Comparison of ENCODE assay signal across 8 cellular contexts in genomic region chr18:961644-962355, GRCh38. TPM values are rescaled to one million over a fixed set of nuclear protein-coding genes. Genes with fewer than 3 reads are reported as not detected.
DNase-seq lines count a peak whose midpoint lies in the region; ATAC-seq and TF ChIP-seq lines count a peak whose summit lies in the region.

No MANE protein-coding gene starts in this region.

- H3K4me3 ChIP-seq in CD4-positive, CD25-positive, alpha-beta regulatory T cell (ENCODE audit: low read depth, low read length) = peak overlapping the region; percentile 26
- H3K4me3 ChIP-seq in HFF-Myc (replicated peaks; ENCODE audit: low read depth, low read length) (peak overlapping the region; percentile 31), SJCRH30 (peak overlapping the region; percentile 41), ascending aorta (peak overlapping the region; percentile 45 to 64), iPS-18c (ENCODE audit: insufficient read depth, low read depth, low read length) (peak overlapping the region; percentile 22; the same call in 1 of the 2 replicates)

- H3K4me1 Mint-ChIP-seq in CD4-positive, CD25-positive, alpha-beta regulatory T cell = peaks cover 0 to 5% (median 2%) of the 10 kb centered on the region in 4 donors

- no peaks in the 10 kb centered on the region for H3K36me3 Mint-ChIP-seq in CD4-positive, CD25-positive, alpha-beta regulatory T cell

- no peak overlapping the region for H3K27ac Mint-ChIP-seq in CD4-positive, CD25-positive, alpha-beta regulatory T cell

- H3K36me3 ChIP-seq in CD4-positive, CD25-positive, alpha-beta regulatory T cell (ENCODE audit: control insufficient read depth, insufficient read depth, low read length) = no peaks in the 10 kb centered on the region
- H3K36me3 ChIP-seq in SJCRH30 (no peaks in the 10 kb centered on the region), ascending aorta (no peaks in the 10 kb centered on the region)

- H3K27ac ChIP-seq in CD4-positive, CD25-positive, alpha-beta regulatory T cell (ENCODE audit: insufficient read depth, low read length, poor library complexity, severe bottlenecking) = no peak overlapping the region
- H3K27ac ChIP-seq in SJCRH30 = peak overlapping the region; percentile 5; the same call in 1 of the 2 replicates
- peak overlapping the region; percentile 37 to 62 for H3K27ac ChIP-seq in ascending aorta

- TF ChIP-seq CTCF in HFF-Myc (IDR thresholded peaks at IDR 0.05; ENCODE audit: low read depth, low read length, missing control alignments) (peak; percentile 91), ascending aorta (IDR thresholded peaks at IDR 0.05) (peak; percentile 46 to 96 (median 87))

- intact Hi-C loops in ascending aorta (cut with DNase I) = loop anchor here (2.0 to 5.0 kb wide), 2 partner anchors 59 to 97 kb away; partner anchors contain the start of gene ADCYAP1

- ATAC-seq in CD4-positive, CD25-positive, alpha-beta regulatory T cell (ENCODE audit: low read depth in 2 of 2) = no peak
- ATAC-seq in GM18520 (IDR thresholded peaks at IDR 0.05; ENCODE audit: unreplicated experiment) (no peak), GM21723 (IDR thresholded peaks at IDR 0.05; ENCODE audit: unreplicated experiment) (no peak)

- peak overlapping the region in 1 of 4 donors; percentile 13 for H3K4me3 Mint-ChIP-seq in CD4-positive, CD25-positive, alpha-beta regulatory T cell

- H3K9me3 ChIP-seq in CD4-positive, CD25-positive, alpha-beta regulatory T cell (ENCODE audit: control insufficient read depth in 2 of 2, low read length in 2 of 2) = no peaks in the 10 kb centered on the region
- H3K9me3 ChIP-seq in SJCRH30 (replicated peaks) (no peaks in the 10 kb centered on the region), ascending aorta (no peaks in the 10 kb centered on the region), iPS-18c (ENCODE audit: control insufficient read depth, insufficient read depth, low read length) (no peaks in the 10 kb centered on the region)

- peaks cover 6% of the 10 kb centered on the region for H3K27me3 Mint-ChIP-seq in CD4-positive, CD25-positive, alpha-beta regulatory T cell

- peak in 2 of 3 donors; percentile 26 to 65 for DNase-seq in CD4-positive, CD25-positive, alpha-beta regulatory T cell
- peak; percentile 29 for DNase-seq in HFF-Myc (ENCODE audit: extremely low read depth, low read depth)
- DNase-seq in SJCRH30 = peak; percentile 16 to 65
- no peak for DNase-seq in ascending aorta (ENCODE audit: low spot score in 2 of 2)
- DNase-seq in stimulated activated CD4-positive, alpha-beta T cell treated with anti-CD3 and anti-CD28 coated beads, Interleukin-15, amount 100 ng/mL, for 48 hours (ENCODE audit: low read depth in 2 of 2) = peak; percentile 9 to 36

- H3K27me3 ChIP-seq in CD4-positive, CD25-positive, alpha-beta regulatory T cell (ENCODE audit: control insufficient read depth, insufficient read depth, low read length) = no peaks in the 10 kb centered on the region
- H3K27me3 ChIP-seq in SJCRH30 (no peaks in the 10 kb centered on the region), ascending aorta (no peaks in the 10 kb centered on the region)

- peaks cover 4% of the 10 kb centered on the region for H3K4me1 ChIP-seq in CD4-positive, CD25-positive, alpha-beta regulatory T cell (ENCODE audit: control insufficient read depth, insufficient read depth, low read length, poor library complexity, severe bottlenecking)
- H3K4me1 ChIP-seq in SJCRH30 (no peaks in the 10 kb centered on the region), ascending aorta (no peaks in the 10 kb centered on the region)

- H3K9me3 Mint-ChIP-seq in CD4-positive, CD25-positive, alpha-beta regulatory T cell = peaks cover 0 to 3% (median 0%) of the 10 kb centered on the region in 7 donors

RNA-seq across cellular contexts. Expression of gene ADCYAP1, which starts 57.1 kb away (rescaled TPM):
- total RNA-seq in CD4-positive, CD25-positive, alpha-beta regulatory T cell = not detected
- polyA plus RNA-seq in CD4-positive, CD25-positive, alpha-beta regulatory T cell = not detected
- 0.03 and 0.16 TPM in 2 replicates for total RNA-seq in SJCRH30 (2014; rRNA removed; shearing (Covaris generic))
- total RNA-seq in ascending aorta = not detected

Comparison
In these comparisons a context has a peak if more than half of its experiments do, and no peak if none do; other contexts are left out.
1. DNase-seq: peak in CD4-positive, CD25-positive, alpha-beta regulatory T cell (2 of 3), HFF-Myc (single experiment), SJCRH30 (2 of 2) and stimulated activated CD4-positive, alpha-beta T cell treated with anti-CD3 and anti-CD28 coated beads, Interleukin-15, amount 100 ng/mL, for 48 hours (2 of 2); none in ascending aorta (0 of 2).
2. Peak in every context shown above with its lines, with median percentiles within 50 percentile points of each other: H3K4me3 ChIP-seq.